ENCODE assay signal across 24 cellular contexts in genomic region chr6:170142559-170142958, GRCh38.
"Had no signal": no experiment of that assay in that cellular context is flagged by ENCODE, and none has a peak within 500 bp of the region (broad histone marks: within the 10 kb centered on the region; RNA-seq: fewer than 3 reads in every experiment).

No MANE protein-coding gene starts in this region.

- DNase-seq: activated B cell treated with CpG ODN at 0.5 μM for 24 hours; activated CD4-positive, alpha-beta T cell treated with anti-CD3 and anti-CD28 coated beads for 1 hour; activated CD4-positive, alpha-beta T cell treated with anti-CD3 and anti-CD28 coated beads, Interleukin-2, amount 10 ng/mL, durations not matched to agents 24 days and 14 days; activated CD4-positive, alpha-beta T cell treated with anti-CD3 and anti-CD28 coated beads, Interleukin-2, amount 50 U/mL, for 48 hours; activated gamma-delta T cell; activated naive CD8-positive, alpha-beta T cell treated with anti-CD3 and anti-CD28 coated beads for 36 hours; activated T-cell treated with anti-CD3 and anti-CD28 coated beads for 4 hours; activated T-cell treated with anti-CD3 and anti-CD28 coated beads, Interleukin-2, amount 50 U/mL, for 48 hours; IMR-90; Kasumi-1; KBM-7; NCI-H1105 treated with DMSO at 0.1 percent for 48 hours; NCI-H1436 treated with DMSO at 0.1 percent for 48 hours; NCI-H187; NCI-H2081; NCI-H510A treated with DMSO at 0.1 percent for 48 hours; NCI-H69; T-cell; T-helper 2 cell; T1000 had no signal

- H3K27ac Mint-ChIP-seq: activated B cell treated with CpG ODN at 0.5 μM for 24 hours; activated CD4-positive, alpha-beta T cell treated with anti-CD3 and anti-CD28 coated beads, Interleukin-2, amount 10 ng/mL, durations not matched to agents 24 days and 14 days; activated naive CD4-positive, alpha-beta T cell treated with anti-CD3 and anti-CD28 coated beads, Interleukin-2, amount 10 ng/mL, durations not matched to agents 7 days and 5 days; activated naive CD8-positive, alpha-beta T cell treated with anti-CD3 and anti-CD28 coated beads for 36 hours; activated T-helper 17 cell treated with anti-CD3 and anti-CD28 coated beads, Interleukin-2, amount 50 U/mL, for 72 hours; T-cell had no signal

- H3K27me3 Mint-ChIP-seq: activated B cell treated with CpG ODN at 0.5 μM for 24 hours; activated naive CD8-positive, alpha-beta T cell treated with anti-CD3 and anti-CD28 coated beads for 36 hours; activated T-helper 17 cell treated with anti-CD3 and anti-CD28 coated beads, Interleukin-2, amount 50 U/mL, for 72 hours; T-cell had no signal

- H3K4me3 ChIP-seq: SK-N-MC had no signal

- ATAC-seq: activated T-helper 17 cell treated with anti-CD3 and anti-CD28 coated beads, Interleukin-2, amount 50 U/mL, for 72 hours; T-cell had no signal

- H3K27ac ChIP-seq: SK-N-MC had no signal

- H3K36me3 Mint-ChIP-seq: T-cell had no signal

- FAIRE-seq: TTC549 had no signal

- H3K4me3 Mint-ChIP-seq: activated B cell treated with CpG ODN at 0.5 μM for 24 hours; activated CD4-positive, alpha-beta T cell treated with anti-CD3 and anti-CD28 coated beads, Interleukin-2, amount 10 ng/mL, durations not matched to agents 24 days and 14 days; activated naive CD4-positive, alpha-beta T cell treated with anti-CD3 and anti-CD28 coated beads, Interleukin-2, amount 10 ng/mL, durations not matched to agents 7 days and 5 days; activated naive CD8-positive, alpha-beta T cell treated with anti-CD3 and anti-CD28 coated beads for 36 hours; activated T-helper 17 cell treated with anti-CD3 and anti-CD28 coated beads, Interleukin-2, amount 50 U/mL, for 72 hours; T-cell had no signal
